Comparison of ENCODE assay signal across 8 cellular contexts in the genomic region with DNA sequence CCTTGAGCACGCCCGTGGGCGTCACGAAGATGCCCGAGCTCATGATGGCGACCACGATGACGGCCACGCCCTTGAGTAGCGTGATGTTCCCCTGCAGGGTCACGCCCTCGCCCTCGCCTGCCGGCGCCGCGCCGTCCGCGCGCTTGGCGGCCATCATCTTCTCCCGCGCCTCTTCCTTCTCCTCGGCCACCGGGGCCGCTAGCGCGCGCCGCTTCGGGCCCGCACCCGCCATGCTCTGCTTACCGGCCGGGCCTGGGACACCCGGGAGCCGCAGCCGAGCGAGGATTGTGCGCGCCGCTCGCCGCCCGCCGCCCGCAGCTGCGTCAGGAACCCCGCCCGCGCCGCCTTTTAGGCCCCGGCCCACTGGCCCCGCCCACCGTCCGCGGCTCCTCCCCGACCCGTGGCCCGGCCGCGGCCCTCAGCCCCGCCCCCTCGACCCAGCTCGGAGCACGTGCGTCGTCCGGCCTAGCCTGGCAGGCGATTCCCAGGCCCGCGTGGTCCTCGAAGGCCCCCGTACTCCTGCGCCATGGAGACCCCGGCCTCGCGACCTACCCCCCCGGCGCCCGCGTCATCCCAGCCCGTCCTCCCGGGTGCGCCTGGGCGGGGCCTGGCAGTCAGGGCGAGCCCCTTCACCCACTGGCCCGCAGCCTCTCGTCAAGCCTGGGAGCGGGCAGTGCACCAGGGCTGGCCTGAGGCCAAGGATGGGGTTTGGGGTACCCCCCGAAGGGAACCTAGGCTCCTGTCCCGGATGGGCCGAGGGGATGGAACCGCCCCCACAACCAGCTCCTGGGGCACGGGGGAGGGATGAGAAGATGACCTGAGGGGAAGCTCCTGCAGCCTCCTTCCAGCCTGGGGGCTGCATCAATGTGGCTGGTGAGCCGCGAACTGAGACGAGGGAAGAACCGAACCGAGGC.
DNase-seq lines count a peak whose midpoint lies in the region; ATAC-seq and TF ChIP-seq lines count a peak whose summit lies in the region.
"Not testable (repeated sequence)": the region's sequence is repeated elsewhere in the genome, so short reads cannot be mapped to it uniquely, and the experiment has no call there.

No MANE protein-coding gene starts in this region.

- H3K4me3 ChIP-seq in right atrium auricular region (peak overlapping the region; percentile 71 to 82), psoas muscle (peak overlapping the region; percentile 72), urinary bladder (ENCODE audit: low read depth, low read length) (peak overlapping the region; percentile 54)

- H3K27me3 Mint-ChIP-seq in T-helper 1 cell treated with Interleukin-12 subunit alpha and Interleukin-12 subunit beta and Interleukin-4 antibody, amounts not matched to agents 30 μg/mL and 1 μg/mL, for 36 hours (ENCODE audit: low read depth) = not testable (repeated sequence)

- peaks cover 13% of the 10 kb centered on the region for H3K36me3 Mint-ChIP-seq in T-helper 1 cell treated with Interleukin-12 subunit alpha and Interleukin-12 subunit beta and Interleukin-4 antibody, amounts not matched to agents 30 μg/mL and 1 μg/mL, for 36 hours (ENCODE audit: low read depth)

- peaks cover 22% of the 10 kb centered on the region for H3K4me1 Mint-ChIP-seq in T-helper 1 cell treated with Interleukin-12 subunit alpha and Interleukin-12 subunit beta and Interleukin-4 antibody, amounts not matched to agents 30 μg/mL and 1 μg/mL, for 36 hours (ENCODE audit: low read depth)

- peak; percentile 95 for DNase-seq in NCI-H146 (lab: John Stamatoyannopoulos, UW)
- peak; percentile 73 to 100 (median 97) for DNase-seq in amygdala (lab: John Stamatoyannopoulos, UW)
- peak; percentile 98 for DNase-seq in right atrium auricular region (ENCODE audit: low spot score)
- DNase-seq in psoas muscle = peak; percentile 99

- not testable (repeated sequence) for H3K27me3 ChIP-seq in right atrium auricular region; psoas muscle (ENCODE audit: insufficient read depth in 3 of 3, low read length in 2 of 3)

- not testable (repeated sequence) for H3K36me3 ChIP-seq in right atrium auricular region; psoas muscle (ENCODE audit: insufficient read depth in 1 of 2, low read depth in 1 of 2); urinary bladder (ENCODE audit: insufficient read depth)

- ATAC-seq in GM18498 (IDR thresholded peaks at IDR 0.05; ENCODE audit: unreplicated experiment) = peak; percentile 69
- peak; percentile 52 for ATAC-seq in HG02884 (IDR thresholded peaks at IDR 0.05; ENCODE audit: unreplicated experiment)
- peak; percentile 66 to 87 (median 80) for ATAC-seq in psoas muscle

- H3K4me1 ChIP-seq in right atrium auricular region = peaks cover 0 to 20% of the 10 kb centered on the region in 2 donors
- not testable (repeated sequence) for H3K4me1 ChIP-seq in psoas muscle; urinary bladder (ENCODE audit: insufficient read depth)

- H3K9me3 Mint-ChIP-seq in T-helper 1 cell treated with Interleukin-12 subunit alpha and Interleukin-12 subunit beta and Interleukin-4 antibody, amounts not matched to agents 30 μg/mL and 1 μg/mL, for 36 hours = not testable (repeated sequence)

- TF ChIP-seq CTCF in right atrium auricular region (IDR thresholded peaks at IDR 0.05); psoas muscle (IDR thresholded peaks at IDR 0.05): not testable (repeated sequence)

- intact Hi-C loops in psoas muscle (cut with DNase I) = not testable (repeated sequence)

- H3K27ac ChIP-seq in right atrium auricular region = peak overlapping the region; percentile 87 to 93
- peak overlapping the region; percentile 94 for H3K27ac ChIP-seq in psoas muscle
- H3K27ac ChIP-seq in urinary bladder (ENCODE audit: low read depth) = peak overlapping the region; percentile 72

- peak overlapping the region; percentile 96 for H3K27ac Mint-ChIP-seq in T-helper 1 cell treated with Interleukin-12 subunit alpha and Interleukin-12 subunit beta and Interleukin-4 antibody, amounts not matched to agents 30 μg/mL and 1 μg/mL, for 36 hours

- peak overlapping the region; percentile 92 for H3K4me3 Mint-ChIP-seq in T-helper 1 cell treated with Interleukin-12 subunit alpha and Interleukin-12 subunit beta and Interleukin-4 antibody, amounts not matched to agents 30 μg/mL and 1 μg/mL, for 36 hours

- WGBS in psoas muscle, 3 donors = 3 to 6% (median 4%) methylated on average over 90 to 98 of the region's 101 CpGs
- 4% methylated on average over 99 of the region's 101 CpGs for WGBS in urinary bladder

- not testable (repeated sequence) for H3K9me3 ChIP-seq in right atrium auricular region, psoas muscle

Comparison
In these comparisons a context has a peak if more than half of its experiments do, and no peak if none do; other contexts are left out.
1. Peak in every context shown above with its lines: DNase-seq, ATAC-seq, H3K4me3 ChIP-seq and H3K27ac ChIP-seq.